ENCODE assay signal across 8 cellular contexts in the genomic region with DNA sequence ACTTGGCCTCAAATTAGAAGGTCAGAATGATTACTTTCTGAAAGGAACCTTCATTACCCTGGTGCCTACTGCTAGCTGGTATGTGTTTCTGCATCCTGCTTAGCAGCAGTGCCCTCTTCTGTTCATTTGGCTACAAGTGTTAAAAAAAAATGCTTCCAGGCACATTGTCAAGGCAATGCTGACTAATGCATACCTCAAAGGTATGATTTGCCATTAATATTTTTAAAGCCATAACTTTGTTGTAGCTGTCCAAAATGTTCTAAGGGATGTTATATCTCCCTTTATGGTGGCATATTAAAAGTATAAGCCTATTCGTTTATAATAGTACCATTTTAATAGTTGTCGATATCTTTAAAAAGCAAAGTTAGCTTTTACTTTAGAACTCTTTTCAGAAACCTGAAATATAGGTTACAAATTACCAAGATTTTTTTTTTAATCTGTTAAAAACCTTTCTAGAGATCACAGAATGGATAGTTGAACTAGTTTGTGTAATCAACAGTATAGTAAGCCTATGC. TPM values are rescaled to one million over a fixed set of nuclear protein-coding genes. Genes with fewer than 3 reads are reported as not detected.
DNase-seq lines count a peak whose midpoint lies in the region; ATAC-seq and TF ChIP-seq lines count a peak whose summit lies in the region.

No MANE protein-coding gene starts in this region.

- H3K4me1 ChIP-seq in lung (ENCODE audit: control insufficient read depth in 2 of 2, insufficient read depth in 2 of 2, low read length in 2 of 2), result peaks cover 0 to 3% of the 10 kb centered on the region in 2 donors
- no peaks in the 10 kb centered on the region for H3K4me1 ChIP-seq in aorta (ENCODE audit: control insufficient read depth in 1 of 2, insufficient read depth in 2 of 2, low read length in 2 of 2)

- TF ChIP-seq CTCF in NB4 (IDR thresholded peaks at IDR 0.05; ENCODE audit: low read depth, low read length), result peak; percentile 65
- TF ChIP-seq CTCF in lung (IDR thresholded peaks at IDR 0.05; ENCODE audit: control extremely low read depth, extremely low read depth), result peak; percentile 83

- H3K4me3 ChIP-seq in NB4 (ENCODE audit: low read depth, low read length), result no peak overlapping the region
- no peak overlapping the region for H3K4me3 ChIP-seq in lung
- H3K4me3 ChIP-seq in aorta (ENCODE audit: low read length in 2 of 2), result no peak overlapping the region

- H3K27ac ChIP-seq in lung (ENCODE audit: low read depth in 1 of 2, low read length in 1 of 2) (no peak overlapping the region), aorta (ENCODE audit: low read depth in 1 of 2, low read length in 2 of 2) (no peak overlapping the region)

- TF ChIP-seq POLR2A in GM18505 (IDR thresholded peaks at IDR 0.05; ENCODE audit: borderline replicate concordance, extremely low read depth, insufficient read depth, insufficient read length) (no peak), NB4 (IDR thresholded peaks at IDR 0.05; ENCODE audit: extremely low read depth, insufficient read length) (no peak)

- DNase-seq in CD1c-positive myeloid dendritic cell (ENCODE audit: extremely low spot score) (peak; percentile 48), NB4 (ENCODE audit: low read depth) (peak; percentile 72), T follicular helper cell (ENCODE audit: low read depth) (peak; percentile 11), dermis blood vessel endothelial cell (peak; percentile 87), lung (ENCODE audit: low spot score) (no peak), aorta (no peak)

- intact Hi-C loops in aorta (cut with DNase I), result loop anchor here (2.0 to 10.0 kb wide), 3 partner anchors 47 to 139 kb away; a partner anchor contains a TSS

- no peaks in the 10 kb centered on the region for H3K9me3 ChIP-seq in lung (ENCODE audit: control insufficient read depth in 2 of 2, insufficient read depth in 1 of 2, low read length in 1 of 2)
- H3K9me3 ChIP-seq in aorta (ENCODE audit: control insufficient read depth, low read length), result no peaks in the 10 kb centered on the region

- WGBS in lung, 2 donors, result 93 to 98% methylated on average over 2 of the region's 2 CpGs
- 61 to 66% methylated on average over 2 of the region's 2 CpGs for WGBS in aorta, 2 donors

- H3K36me3 ChIP-seq in lung (ENCODE audit: control insufficient read depth in 2 of 2, insufficient read depth in 2 of 2, low read length in 2 of 2) (peaks cover 8 to 33% of the 10 kb centered on the region in 2 donors), aorta (ENCODE audit: control insufficient read depth in 1 of 2, insufficient read depth in 2 of 2, low read length in 1 of 2) (peaks cover 4 to 6% of the 10 kb centered on the region in 2 donors)

- ATAC-seq in GM18505 (IDR thresholded peaks at IDR 0.05; ENCODE audit: unreplicated experiment) (peak; percentile 80), HG02840 (IDR thresholded peaks at IDR 0.05; ENCODE audit: low FRiP score, unreplicated experiment) (peak; percentile 64), lung (ENCODE audit: insufficient read depth, low FRiP score) (peak; percentile 71), aorta (ENCODE audit: low FRiP score) (peak; percentile 83)

- H3K27me3 ChIP-seq in lung (ENCODE audit: control insufficient read depth, insufficient read depth) (no peaks in the 10 kb centered on the region), aorta (ENCODE audit: control insufficient read depth in 1 of 2, insufficient read depth in 2 of 2, low read length in 1 of 2) (no peaks in the 10 kb centered on the region)

RNA-seq across cellular contexts. Expression of a gene that starts 52.0 kb away (rescaled TPM):
- total RNA-seq in dermis blood vessel endothelial cell (33.0 and 40.8 TPM in 2 replicates), lung (10 to 100 TPM in 1 of 2 donors, 1 to 10 TPM in 1; 2.4 to 11.3 TPM), aorta (10 to 100 TPM in 1 of 2 donors, 1 to 10 TPM in 1; 4.2 to 13.1 TPM)
- polyA plus RNA-seq in lung (under 1 TPM; 0.34 to 0.41 TPM), aorta (under 1 TPM; 0.50 to 0.51 TPM)

RNA-seq across cellular contexts. Expression of a gene that starts 52.0 kb away (rescaled TPM):
- total RNA-seq in dermis blood vessel endothelial cell (182 and 188 TPM in 2 replicates), lung (10 to 100 TPM; 62.1 to 91.8 TPM), aorta (100 to 1,000 TPM; 138 to 146 TPM)
- polyA plus RNA-seq in lung (10 to 100 TPM; 10.1 to 25.5 TPM), aorta (10 to 100 TPM; 27.9 to 40.1 TPM)

Comparison
In these comparisons a context has a peak if more than half of its experiments do, and no peak if none do; other contexts are left out.
1. DNase-seq: peak in CD1c-positive myeloid dendritic cell (single experiment), NB4 (single experiment), T follicular helper cell (single experiment) and dermis blood vessel endothelial cell (single experiment); none in lung (single experiment) and aorta (0 of 2).
2. Peak in every context shown above with its lines, with median percentiles within 50 percentile points of each other: ATAC-seq.